Comparison of ENCODE assay signal across 1 cellular context in genomic region chr3:141798455-141798854, GRCh38.
TF ChIP-seq lines count a peak whose summit lies in the region.

No MANE protein-coding gene starts in this region.

TF ChIP-seq in K562, 482 proteins besides CTCF, POLR2A, EP300 and RAD21 (continued from another document):
- TF ChIP-seq SP1 (CRISPR knock-in tag; IDR thresholded peaks at IDR 0.05) (no peak), ZNF740 (CRISPR knock-in tag; IDR thresholded peaks at IDR 0.05) (no peak), ZNF740 (tag; IDR thresholded peaks at IDR 0.05) (no peak), TFAP4 (CRISPR knock-in tag; IDR thresholded peaks at IDR 0.05; ENCODE audit: borderline replicate concordance) (peak; percentile 50; the same call in 1 of the 2 replicates)
TF ChIP-seq in K562: peak in this region for 2.
